11 cellular contexts compared by ENCODE assay signal in genomic region chr13:114147803-114148520, GRCh38. TPM values are rescaled to one million over a fixed set of nuclear protein-coding genes. Genes with fewer than 3 reads are reported as not detected.
DNase-seq lines count a peak whose midpoint lies in the region; ATAC-seq and TF ChIP-seq lines count a peak whose summit lies in the region.
"Had no signal": no experiment of that assay in that cellular context is flagged by ENCODE, and none has a peak within 500 bp of the region (broad histone marks: within the 10 kb centered on the region; RNA-seq: fewer than 3 reads in every experiment).

No MANE protein-coding gene starts in this region.

- H3K9me3 Mint-ChIP-seq in CD8-positive, alpha-beta memory T cell = no peaks in the 10 kb centered on the region

- peak overlapping the region; percentile 42 for H3K4me3 ChIP-seq in CD8-positive, alpha-beta memory T cell (ENCODE audit: low read length)
- H3K4me3 ChIP-seq in body of pancreas (no peak overlapping the region), left ventricle myocardium inferior (no peak overlapping the region)
- H3K4me3 ChIP-seq: tibial artery had no signal

- H3K27me3 ChIP-seq in CD8-positive, alpha-beta memory T cell (ENCODE audit: insufficient read depth, low read length, poor library complexity, severe bottlenecking) = no peaks in the 10 kb centered on the region
- H3K27me3 ChIP-seq in body of pancreas (no peaks in the 10 kb centered on the region), left ventricle myocardium inferior (ENCODE audit: low read depth) (no peaks in the 10 kb centered on the region)
- H3K27me3 ChIP-seq: tibial artery had no signal

- H3K4me1 ChIP-seq in CD8-positive, alpha-beta memory T cell (ENCODE audit: insufficient read depth, low read length) = peaks cover 96% of the 10 kb centered on the region
- H3K4me1 ChIP-seq in body of pancreas = peaks cover 44% of the 10 kb centered on the region
- H3K4me1 ChIP-seq in left ventricle myocardium inferior = no peaks in the 10 kb centered on the region

- peak overlapping the region; percentile 91 to 99 (median 98) for H3K27ac Mint-ChIP-seq in CD8-positive, alpha-beta memory T cell

- TF ChIP-seq POLR2A in body of pancreas (IDR thresholded peaks at IDR 0.05) = no peak

- peak in 1 of 5 donors; percentile 43 for DNase-seq in CD8-positive, alpha-beta memory T cell
- DNase-seq in body of pancreas (no peak), GDM1 (lab: John Stamatoyannopoulos, UW) (no peak), anterior cingulate cortex (lab: John Stamatoyannopoulos, UW) (no peak), CD1c-positive myeloid dendritic cell (ENCODE audit: extremely low spot score) (no peak), left ventricle myocardium inferior (no peak)
- DNase-seq: Karpas-422, NCI-H82 had no signal

- peaks cover 52 to 77% (median 73%) of the 10 kb centered on the region in 3 donors for H3K4me1 Mint-ChIP-seq in CD8-positive, alpha-beta memory T cell

- no peaks in the 10 kb centered on the region for H3K9me3 ChIP-seq in CD8-positive, alpha-beta memory T cell (ENCODE audit: low read length)
- no peaks in the 10 kb centered on the region for H3K9me3 ChIP-seq in body of pancreas
- H3K9me3 ChIP-seq in left ventricle myocardium inferior (replicated peaks) = no peaks in the 10 kb centered on the region
- H3K9me3 ChIP-seq: tibial artery had no signal

- ATAC-seq in GM19455 (IDR thresholded peaks at IDR 0.05; ENCODE audit: unreplicated experiment) (peak; percentile 8), HG03175 (IDR thresholded peaks at IDR 0.05; ENCODE audit: unreplicated experiment) (peak; percentile 9), body of pancreas (no peak)

- H3K27me3 Mint-ChIP-seq in CD8-positive, alpha-beta memory T cell = peaks cover 0 to 2% of the 10 kb centered on the region in 2 donors

- H3K36me3 ChIP-seq in CD8-positive, alpha-beta memory T cell (ENCODE audit: insufficient read depth, low read length) = no peaks in the 10 kb centered on the region
- H3K36me3 ChIP-seq in body of pancreas (replicated peaks in 1 of 2; ENCODE audit: insufficient read depth in 1 of 2, low read depth in 2 of 2) (no peaks in the 10 kb centered on the region), left ventricle myocardium inferior (no peaks in the 10 kb centered on the region)
- H3K36me3 ChIP-seq: tibial artery had no signal

- H3K27ac ChIP-seq in CD8-positive, alpha-beta memory T cell (ENCODE audit: low read depth, low read length) = peak overlapping the region; percentile 65
- H3K27ac ChIP-seq in body of pancreas (peak overlapping the region; percentile 52 to 79 (median 54)), left ventricle myocardium inferior (replicated peaks) (no peak overlapping the region)
- H3K27ac ChIP-seq: tibial artery had no signal

- POLR2A ChIA-PET in CD8-positive, alpha-beta memory T cell (lab: Charles Lee) = interaction anchor here (0.9 to 1.6 kb wide), 9 partner anchors 8 to 80 kb away, joined by 3 to 22 read pairs (median 7); partner anchors contain the start of gene RASA3

- WGBS in body of pancreas, 2 donors = 68 to 78% methylated on average over 12 to 17 of the region's 22 CpGs

- CTCF ChIA-PET in CD8-positive, alpha-beta memory T cell (lab: Charles Lee) = interaction anchor here (1.0 to 1.6 kb wide), 10 partner anchors 8 to 80 kb away, joined by 3 to 17 read pairs (median 6); no protein-coding TSS in a partner anchor

- peak overlapping the region; percentile 51 to 85 (median 79) for H3K4me3 Mint-ChIP-seq in CD8-positive, alpha-beta memory T cell

- TF ChIP-seq CTCF in body of pancreas (IDR thresholded peaks at IDR 0.05) (no peak), left ventricle myocardium inferior (IDR thresholded peaks at IDR 0.05; ENCODE audit: borderline replicate concordance) (no peak)

- H3K36me3 Mint-ChIP-seq in CD8-positive, alpha-beta memory T cell = no peaks in the 10 kb centered on the region

- intact Hi-C loops in body of pancreas (cut with DNase I) (no loop called here), left ventricle myocardium inferior (cut with micrococcal nuclease) (no loop called here)

RNA-seq across cellular contexts. Expression of gene RASA3, which starts 15.5 kb away (rescaled TPM):
- 10 to 100 TPM; 26.4 to 27.1 TPM for total RNA-seq in CD8-positive, alpha-beta memory T cell
- polyA plus RNA-seq in CD8-positive, alpha-beta memory T cell = 123 TPM
- total RNA-seq in body of pancreas (10 to 100 TPM; 10.2 to 19.2 TPM), left ventricle myocardium inferior (9.5 TPM)

RNA-seq across cellular contexts. Expression of gene CFAP97D2, which starts 31.1 kb away (rescaled TPM):
- not detected for total RNA-seq in CD8-positive, alpha-beta memory T cell
- 0.31 TPM for polyA plus RNA-seq in CD8-positive, alpha-beta memory T cell
- total RNA-seq in body of pancreas = not detected
- total RNA-seq in left ventricle myocardium inferior = not detected
